1 cellular context compared by ENCODE assay signal in the genomic region with DNA sequence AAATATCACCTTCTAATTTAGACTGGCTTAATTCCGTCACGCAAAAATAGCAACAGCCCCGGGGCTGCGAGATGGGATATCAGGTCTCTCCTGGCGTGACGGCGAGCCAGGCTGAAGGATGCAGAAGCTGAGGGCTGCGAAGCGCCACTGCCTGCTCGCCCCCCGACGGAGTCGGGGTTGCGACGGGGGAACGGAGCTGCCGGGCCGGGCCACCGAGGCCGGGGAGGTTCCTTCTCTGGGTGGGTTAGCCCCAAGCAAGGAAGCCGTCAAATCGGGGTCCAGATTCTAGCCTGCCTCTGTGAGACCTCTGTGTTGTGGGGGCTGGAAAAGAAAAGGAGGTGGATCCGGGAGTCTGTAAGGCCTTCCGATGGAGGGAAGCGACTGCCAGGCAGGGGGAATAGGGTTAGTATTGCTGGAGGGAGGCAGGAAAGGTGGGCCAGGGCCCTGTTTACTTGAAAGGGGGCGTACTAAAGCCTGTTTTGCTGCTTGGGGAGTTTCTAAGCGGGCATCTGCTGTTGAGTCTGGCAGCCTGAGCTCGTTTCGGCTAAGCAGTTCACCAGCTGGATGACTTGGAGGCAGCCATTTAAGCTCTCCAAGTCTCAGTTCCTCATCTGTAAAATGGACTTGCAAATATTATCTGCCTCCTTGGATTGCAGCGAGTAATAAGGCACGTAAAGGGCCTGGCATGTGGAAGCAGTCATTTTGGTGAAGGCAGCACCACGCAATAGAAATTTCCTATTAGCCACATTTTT.
TF ChIP-seq lines count a peak whose summit lies in the region.

No MANE protein-coding gene starts in this region.

TF ChIP-seq in GM12878, 131 proteins besides CTCF, POLR2A, EP300 and RAD21:
- TF ChIP-seq RUNX3 (IDR thresholded peaks at IDR 0.05; ENCODE audit: low read length): peak; percentile 26; the same call in 1 of the 2 replicates
- TF ChIP-seq ZNF217 (IDR thresholded peaks at IDR 0.05): peak; percentile 87
- TF ChIP-seq ZNF622 (IDR thresholded peaks at IDR 0.05): no peak
- TF ChIP-seq IKZF2 (IDR thresholded peaks at IDR 0.05): peak; percentile 36 to 49; a peak in 3 of 4 replicates
- TF ChIP-seq SPI1 (IDR thresholded peaks at IDR 0.05; ENCODE audit: borderline replicate concordance, insufficient read depth, low read depth, low read length): peak; percentile 90
- TF ChIP-seq IRF4 (IDR thresholded peaks at IDR 0.05; ENCODE audit: low read depth, low read length): peak; percentile 43; the same call in 1 of the 2 replicates
- TF ChIP-seq, protein P1, sequence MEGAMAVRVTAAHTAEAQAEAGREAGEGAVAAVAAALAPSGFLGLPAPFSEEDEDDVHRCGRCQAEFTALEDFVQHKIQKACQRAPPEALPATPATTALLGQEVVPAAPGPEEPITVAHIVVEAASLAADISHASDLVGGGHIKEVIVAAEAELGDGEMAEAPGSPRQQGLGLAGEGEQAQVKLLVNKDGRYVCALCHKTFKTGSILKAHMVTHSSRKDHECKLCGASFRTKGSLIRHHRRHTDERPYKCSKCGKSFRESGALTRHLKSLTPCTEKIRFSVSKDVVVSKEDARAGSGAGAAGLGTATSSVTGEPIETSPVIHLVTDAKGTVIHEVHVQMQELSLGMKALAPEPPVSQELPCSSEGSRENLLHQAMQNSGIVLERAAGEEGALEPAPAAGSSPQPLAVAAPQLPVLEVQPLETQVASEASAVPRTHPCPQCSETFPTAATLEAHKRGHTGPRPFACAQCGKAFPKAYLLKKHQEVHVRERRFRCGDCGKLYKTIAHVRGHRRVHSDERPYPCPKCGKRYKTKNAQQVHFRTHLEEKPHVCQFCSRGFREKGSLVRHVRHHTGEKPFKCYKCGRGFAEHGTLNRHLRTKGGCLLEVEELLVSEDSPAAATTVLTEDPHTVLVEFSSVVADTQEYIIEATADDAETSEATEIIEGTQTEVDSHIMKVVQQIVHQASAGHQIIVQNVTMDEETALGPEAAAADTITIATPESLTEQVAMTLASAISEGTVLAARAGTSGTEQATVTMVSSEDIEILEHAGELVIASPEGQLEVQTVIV (IDR thresholded peaks at IDR 0.05; ENCODE audit: borderline replicate concordance, partially characterized antibody): no peak
- peak; percentile 36; the same call in 1 of the 2 replicates for TF ChIP-seq EED (IDR thresholded peaks at IDR 0.05; ENCODE audit: low read depth)
- TF ChIP-seq, protein P2, sequence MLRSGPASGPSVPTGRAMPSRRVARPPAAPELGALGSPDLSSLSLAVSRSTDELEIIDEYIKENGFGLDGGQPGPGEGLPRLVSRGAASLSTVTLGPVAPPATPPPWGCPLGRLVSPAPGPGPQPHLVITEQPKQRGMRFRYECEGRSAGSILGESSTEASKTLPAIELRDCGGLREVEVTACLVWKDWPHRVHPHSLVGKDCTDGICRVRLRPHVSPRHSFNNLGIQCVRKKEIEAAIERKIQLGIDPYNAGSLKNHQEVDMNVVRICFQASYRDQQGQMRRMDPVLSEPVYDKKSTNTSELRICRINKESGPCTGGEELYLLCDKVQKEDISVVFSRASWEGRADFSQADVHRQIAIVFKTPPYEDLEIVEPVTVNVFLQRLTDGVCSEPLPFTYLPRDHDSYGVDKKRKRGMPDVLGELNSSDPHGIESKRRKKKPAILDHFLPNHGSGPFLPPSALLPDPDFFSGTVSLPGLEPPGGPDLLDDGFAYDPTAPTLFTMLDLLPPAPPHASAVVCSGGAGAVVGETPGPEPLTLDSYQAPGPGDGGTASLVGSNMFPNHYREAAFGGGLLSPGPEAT (IDR thresholded peaks at IDR 0.05; ENCODE audit: low read depth): peak; percentile 55; the same call in 1 of the 2 replicates
- no peak for TF ChIP-seq BRCA1 (IDR thresholded peaks at IDR 0.05; ENCODE audit: low read depth, low read length)
- TF ChIP-seq PML (IDR thresholded peaks at IDR 0.05; ENCODE audit: low read length): 0 out of 2 replicates have a peak, but pooled peaks have one; percentile 16
- peak; percentile 76 for TF ChIP-seq SMARCA5 (IDR thresholded peaks at IDR 0.05)
- TF ChIP-seq, protein P3, sequence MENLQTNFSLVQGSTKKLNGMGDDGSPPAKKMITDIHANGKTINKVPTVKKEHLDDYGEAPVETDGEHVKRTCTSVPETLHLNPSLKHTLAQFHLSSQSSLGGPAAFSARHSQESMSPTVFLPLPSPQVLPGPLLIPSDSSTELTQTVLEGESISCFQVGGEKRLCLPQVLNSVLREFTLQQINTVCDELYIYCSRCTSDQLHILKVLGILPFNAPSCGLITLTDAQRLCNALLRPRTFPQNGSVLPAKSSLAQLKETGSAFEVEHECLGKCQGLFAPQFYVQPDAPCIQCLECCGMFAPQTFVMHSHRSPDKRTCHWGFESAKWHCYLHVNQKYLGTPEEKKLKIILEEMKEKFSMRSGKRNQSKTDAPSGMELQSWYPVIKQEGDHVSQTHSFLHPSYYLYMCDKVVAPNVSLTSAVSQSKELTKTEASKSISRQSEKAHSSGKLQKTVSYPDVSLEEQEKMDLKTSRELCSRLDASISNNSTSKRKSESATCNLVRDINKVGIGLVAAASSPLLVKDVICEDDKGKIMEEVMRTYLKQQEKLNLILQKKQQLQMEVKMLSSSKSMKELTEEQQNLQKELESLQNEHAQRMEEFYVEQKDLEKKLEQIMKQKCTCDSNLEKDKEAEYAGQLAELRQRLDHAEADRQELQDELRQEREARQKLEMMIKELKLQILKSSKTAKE (IDR thresholded peaks at IDR 0.05; ENCODE audit: low read depth, poor library complexity, severe bottlenecking): peak; percentile 60
- no peak for TF ChIP-seq SMC3 (IDR thresholded peaks at IDR 0.05; ENCODE audit: borderline replicate concordance, low read length)
- TF ChIP-seq NR2C2 (IDR thresholded peaks at IDR 0.05; ENCODE audit: borderline replicate concordance, control insufficient read depth, insufficient read length, low read depth): no peak
- TF ChIP-seq WRNIP1 (IDR thresholded peaks at IDR 0.05; ENCODE audit: borderline replicate concordance, low read depth, low read length): 0 out of 2 replicates have a peak, but pooled peaks have one; percentile 58
- peak; percentile 71; the same call in 1 of the 2 replicates for TF ChIP-seq TCF12 (IDR thresholded peaks at IDR 0.05; ENCODE audit: low read depth, low read length)
- TF ChIP-seq, protein P4, sequence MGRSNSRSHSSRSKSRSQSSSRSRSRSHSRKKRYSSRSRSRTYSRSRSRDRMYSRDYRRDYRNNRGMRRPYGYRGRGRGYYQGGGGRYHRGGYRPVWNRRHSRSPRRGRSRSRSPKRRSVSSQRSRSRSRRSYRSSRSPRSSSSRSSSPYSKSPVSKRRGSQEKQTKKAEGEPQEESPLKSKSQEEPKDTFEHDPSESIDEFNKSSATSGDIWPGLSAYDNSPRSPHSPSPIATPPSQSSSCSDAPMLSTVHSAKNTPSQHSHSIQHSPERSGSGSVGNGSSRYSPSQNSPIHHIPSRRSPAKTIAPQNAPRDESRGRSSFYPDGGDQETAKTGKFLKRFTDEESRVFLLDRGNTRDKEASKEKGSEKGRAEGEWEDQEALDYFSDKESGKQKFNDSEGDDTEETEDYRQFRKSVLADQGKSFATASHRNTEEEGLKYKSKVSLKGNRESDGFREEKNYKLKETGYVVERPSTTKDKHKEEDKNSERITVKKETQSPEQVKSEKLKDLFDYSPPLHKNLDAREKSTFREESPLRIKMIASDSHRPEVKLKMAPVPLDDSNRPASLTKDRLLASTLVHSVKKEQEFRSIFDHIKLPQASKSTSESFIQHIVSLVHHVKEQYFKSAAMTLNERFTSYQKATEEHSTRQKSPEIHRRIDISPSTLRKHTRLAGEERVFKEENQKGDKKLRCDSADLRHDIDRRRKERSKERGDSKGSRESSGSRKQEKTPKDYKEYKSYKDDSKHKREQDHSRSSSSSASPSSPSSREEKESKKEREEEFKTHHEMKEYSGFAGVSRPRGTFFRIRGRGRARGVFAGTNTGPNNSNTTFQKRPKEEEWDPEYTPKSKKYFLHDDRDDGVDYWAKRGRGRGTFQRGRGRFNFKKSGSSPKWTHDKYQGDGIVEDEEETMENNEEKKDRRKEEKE (IDR thresholded peaks at IDR 0.05): no peak
- TF ChIP-seq, protein P5, sequence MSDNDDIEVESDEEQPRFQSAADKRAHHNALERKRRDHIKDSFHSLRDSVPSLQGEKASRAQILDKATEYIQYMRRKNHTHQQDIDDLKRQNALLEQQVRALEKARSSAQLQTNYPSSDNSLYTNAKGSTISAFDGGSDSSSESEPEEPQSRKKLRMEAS (IDR thresholded peaks at IDR 0.05; ENCODE audit: low read depth, low read length): no peak
- 0 out of 2 replicates have a peak, but pooled peaks have one; percentile 32 for TF ChIP-seq TCF3 (IDR thresholded peaks at IDR 0.05; ENCODE audit: borderline replicate concordance, insufficient read depth, low read depth, low read length)
- TF ChIP-seq, protein P6, sequence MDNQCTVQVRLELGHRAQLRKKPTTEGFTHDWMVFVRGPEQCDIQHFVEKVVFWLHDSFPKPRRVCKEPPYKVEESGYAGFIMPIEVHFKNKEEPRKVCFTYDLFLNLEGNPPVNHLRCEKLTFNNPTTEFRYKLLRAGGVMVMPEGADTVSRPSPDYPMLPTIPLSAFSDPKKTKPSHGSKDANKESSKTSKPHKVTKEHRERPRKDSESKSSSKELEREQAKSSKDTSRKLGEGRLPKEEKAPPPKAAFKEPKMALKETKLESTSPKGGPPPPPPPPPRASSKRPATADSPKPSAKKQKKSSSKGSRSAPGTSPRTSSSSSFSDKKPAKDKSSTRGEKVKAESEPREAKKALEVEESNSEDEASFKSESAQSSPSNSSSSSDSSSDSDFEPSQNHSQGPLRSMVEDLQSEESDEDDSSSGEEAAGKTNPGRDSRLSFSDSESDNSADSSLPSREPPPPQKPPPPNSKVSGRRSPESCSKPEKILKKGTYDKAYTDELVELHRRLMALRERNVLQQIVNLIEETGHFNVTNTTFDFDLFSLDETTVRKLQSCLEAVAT (IDR thresholded peaks at IDR 0.05): peak; percentile 66; the same call in 1 of the 2 replicates
- TF ChIP-seq NBN (IDR thresholded peaks at IDR 0.05): 0 out of 2 replicates have a peak, but pooled peaks have one; percentile 39
- 0 out of 2 replicates have a peak, but pooled peaks have one; percentile 24 for TF ChIP-seq MXI1 (IDR thresholded peaks at IDR 0.05; ENCODE audit: low read depth, low read length)
- 0 out of 2 replicates have a peak, but pooled peaks have one; percentile 33 for TF ChIP-seq KDM1A (IDR thresholded peaks at IDR 0.05; ENCODE audit: borderline replicate concordance)
- TF ChIP-seq FOXK2 (IDR thresholded peaks at IDR 0.05): no peak
- TF ChIP-seq POU2F2 (IDR thresholded peaks at IDR 0.05; ENCODE audit: borderline replicate concordance, low read depth, low read length): peak; percentile 21; the same call in 2 of the 3 replicates
- peak; percentile 65 for TF ChIP-seq POLR2AphosphoS5 (IDR thresholded peaks at IDR 0.05; ENCODE audit: low read length)
- peak; percentile 40; the same call in 1 of the 2 replicates for TF ChIP-seq BCL11A (IDR thresholded peaks at IDR 0.05; ENCODE audit: low read depth, low read length)
- TF ChIP-seq MTA2 (IDR thresholded peaks at IDR 0.05; ENCODE audit: low read depth): peak; percentile 65
- 0 out of 2 replicates have a peak, but pooled peaks have one; percentile 47 for TF ChIP-seq SIN3A (IDR thresholded peaks at IDR 0.05; ENCODE audit: low read depth, low read length)
- peak; percentile 92 for TF ChIP-seq YY1 (IDR thresholded peaks at IDR 0.05; ENCODE audit: low read depth, low read length)
- TF ChIP-seq NR2F1 (conservative IDR thresholded peaks at IDR 0.05): no peak
- TF ChIP-seq, protein P7, sequence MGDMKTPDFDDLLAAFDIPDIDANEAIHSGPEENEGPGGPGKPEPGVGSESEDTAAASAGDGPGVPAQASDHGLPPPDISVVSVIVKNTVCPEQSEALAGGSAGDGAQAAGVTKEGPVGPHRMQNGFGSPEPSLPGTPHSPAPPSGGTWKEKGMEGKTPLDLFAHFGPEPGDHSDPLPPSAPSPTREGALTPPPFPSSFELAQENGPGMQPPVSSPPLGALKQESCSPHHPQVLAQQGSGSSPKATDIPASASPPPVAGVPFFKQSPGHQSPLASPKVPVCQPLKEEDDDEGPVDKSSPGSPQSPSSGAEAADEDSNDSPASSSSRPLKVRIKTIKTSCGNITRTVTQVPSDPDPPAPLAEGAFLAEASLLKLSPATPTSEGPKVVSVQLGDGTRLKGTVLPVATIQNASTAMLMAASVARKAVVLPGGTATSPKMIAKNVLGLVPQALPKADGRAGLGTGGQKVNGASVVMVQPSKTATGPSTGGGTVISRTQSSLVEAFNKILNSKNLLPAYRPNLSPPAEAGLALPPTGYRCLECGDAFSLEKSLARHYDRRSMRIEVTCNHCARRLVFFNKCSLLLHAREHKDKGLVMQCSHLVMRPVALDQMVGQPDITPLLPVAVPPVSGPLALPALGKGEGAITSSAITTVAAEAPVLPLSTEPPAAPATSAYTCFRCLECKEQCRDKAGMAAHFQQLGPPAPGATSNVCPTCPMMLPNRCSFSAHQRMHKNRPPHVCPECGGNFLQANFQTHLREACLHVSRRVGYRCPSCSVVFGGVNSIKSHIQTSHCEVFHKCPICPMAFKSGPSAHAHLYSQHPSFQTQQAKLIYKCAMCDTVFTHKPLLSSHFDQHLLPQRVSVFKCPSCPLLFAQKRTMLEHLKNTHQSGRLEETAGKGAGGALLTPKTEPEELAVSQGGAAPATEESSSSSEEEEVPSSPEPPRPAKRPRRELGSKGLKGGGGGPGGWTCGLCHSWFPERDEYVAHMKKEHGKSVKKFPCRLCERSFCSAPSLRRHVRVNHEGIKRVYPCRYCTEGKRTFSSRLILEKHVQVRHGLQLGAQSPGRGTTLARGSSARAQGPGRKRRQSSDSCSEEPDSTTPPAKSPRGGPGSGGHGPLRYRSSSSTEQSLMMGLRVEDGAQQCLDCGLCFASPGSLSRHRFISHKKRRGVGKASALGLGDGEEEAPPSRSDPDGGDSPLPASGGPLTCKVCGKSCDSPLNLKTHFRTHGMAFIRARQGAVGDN (IDR thresholded peaks at IDR 0.05): peak; percentile 28; the same call in 1 of the 2 replicates
- TF ChIP-seq CREM (IDR thresholded peaks at IDR 0.05; ENCODE audit: low read depth): 0 out of 2 replicates have a peak, but pooled peaks have one; percentile 8
